In genomic region chr13:40402931-40403412, GRCh38 we compare ENCODE assay signal across 9 cellular contexts.
DNase-seq lines count a peak whose midpoint lies in the region; ATAC-seq, FAIRE-seq and TF ChIP-seq lines count a peak whose summit lies in the region.
"Had no signal": no experiment of that assay in that cellular context is flagged by ENCODE, and none has a peak within 500 bp of the region (broad histone marks: within the 10 kb centered on the region; RNA-seq: fewer than 3 reads in every experiment).

No MANE protein-coding gene starts in this region.

- H3K27ac ChIP-seq in RWPE2 (ENCODE audit: poor library complexity, severe bottlenecking) (peak overlapping the region; percentile 75), osteoblast (ENCODE audit: low read depth, low read length) (peak overlapping the region; percentile 75), kidney (ENCODE audit: low read depth in 2 of 2, low read length in 2 of 2) (no peak overlapping the region)

- no peaks in the 10 kb centered on the region for H3K79me2 ChIP-seq in osteoblast (ENCODE audit: insufficient read depth, low read length)

- H3K9ac ChIP-seq in kidney (ENCODE audit: low read length in 2 of 2) = no peak overlapping the region

- H3K9me3 Mint-ChIP-seq in activated CD8-positive, alpha-beta memory T cell treated with anti-CD3 and anti-CD28 coated beads, Interleukin-2, amount 10 ng/mL, durations not matched to agents 7 days and 5 days (ENCODE audit: low read depth) = no peaks in the 10 kb centered on the region

- no peaks in the 10 kb centered on the region for H4K20me1 ChIP-seq in osteoblast (ENCODE audit: insufficient read depth, low read length)

- H3K27ac Mint-ChIP-seq in activated CD8-positive, alpha-beta memory T cell treated with anti-CD3 and anti-CD28 coated beads, Interleukin-2, amount 10 ng/mL, durations not matched to agents 7 days and 5 days = no peak overlapping the region

- CTCF ChIA-PET in activated CD8-positive, alpha-beta memory T cell treated with anti-CD3 and anti-CD28 coated beads, Interleukin-2, amount 10 ng/mL, durations not matched to agents 7 days and 5 days (lab: Charles Lee) = no interaction called here

- FAIRE-seq in kidney (lab: Jason Lieb, UNC) = no peak

- H3K36me3 Mint-ChIP-seq in activated CD8-positive, alpha-beta memory T cell treated with anti-CD3 and anti-CD28 coated beads, Interleukin-2, amount 10 ng/mL, durations not matched to agents 7 days and 5 days = no peaks in the 10 kb centered on the region

- H3K27me3 Mint-ChIP-seq in activated CD8-positive, alpha-beta memory T cell treated with anti-CD3 and anti-CD28 coated beads, Interleukin-2, amount 10 ng/mL, durations not matched to agents 7 days and 5 days = no peaks in the 10 kb centered on the region

- TF ChIP-seq CTCF in AG10803 (conservative IDR thresholded peaks at IDR 0.05; ENCODE audit: low read length) = no peak
- TF ChIP-seq CTCF in RWPE2 (IDR thresholded peaks at IDR 0.05; ENCODE audit: poor library complexity, severe bottlenecking) = no peak
- no peak for TF ChIP-seq CTCF in fibroblast of the aortic adventitia (IDR thresholded peaks at IDR 0.05; ENCODE audit: insufficient read depth, low read length)
- no peak for TF ChIP-seq CTCF in osteoblast (IDR thresholded peaks at IDR 0.05; ENCODE audit: extremely low read depth, low read depth, low read length)
- no peak for TF ChIP-seq CTCF in kidney (IDR thresholded peaks at IDR 0.05; ENCODE audit: borderline replicate concordance, extremely low read depth, insufficient read depth)

- no peaks in the 10 kb centered on the region for H3K27me3 ChIP-seq in RWPE2 (ENCODE audit: insufficient read depth, poor library complexity, severe bottlenecking)
- no peaks in the 10 kb centered on the region for H3K27me3 ChIP-seq in osteoblast (ENCODE audit: insufficient read depth, low read length)

- peak overlapping the region; percentile 79 for H3K4me2 ChIP-seq in osteoblast (ENCODE audit: insufficient read depth, low read length)

- DNase-seq in AG10803 (ENCODE audit: low read depth) (peak; percentile 68), RWPE2 (ENCODE audit: low spot score) (no peak), fibroblast of the aortic adventitia (ENCODE audit: low read depth) (peak; percentile 79), osteoblast (ENCODE audit: insufficient read length, low spot score, missing footprints) (no peak), NCI-H510A treated with DMSO at 0.1 percent for 48 hours (lab: John Stamatoyannopoulos, UW) (no peak), kidney (no peak)
- no peak for DNase-seq in activated CD8-positive, alpha-beta memory T cell treated with anti-CD3 and anti-CD28 coated beads, Interleukin-2, amount 10 ng/mL, durations not matched to agents 7 days and 5 days
- DNase-seq: DMS79 had no signal

- intact Hi-C loops in kidney (cut with DNase I) = no loop called here

- no peaks in the 10 kb centered on the region for H3K9me3 ChIP-seq in RWPE2 (ENCODE audit: severe bottlenecking)
- no peaks in the 10 kb centered on the region for H3K9me3 ChIP-seq in osteoblast (ENCODE audit: low read depth, low read length)
- H3K9me3 ChIP-seq in kidney (ENCODE audit: control insufficient read depth in 1 of 2, low read length in 2 of 2) = no peaks in the 10 kb centered on the region

- no peak overlapping the region for H3K4me3 Mint-ChIP-seq in activated CD8-positive, alpha-beta memory T cell treated with anti-CD3 and anti-CD28 coated beads, Interleukin-2, amount 10 ng/mL, durations not matched to agents 7 days and 5 days

- H3K36me3 ChIP-seq in RWPE2 (ENCODE audit: low read depth) (no peaks in the 10 kb centered on the region), osteoblast (ENCODE audit: insufficient read depth, low read length) (no peaks in the 10 kb centered on the region), kidney (ENCODE audit: control insufficient read depth in 1 of 2, insufficient read depth in 2 of 2, low read length in 2 of 2) (no peaks in the 10 kb centered on the region)

- H3K4me1 ChIP-seq in RWPE2 (ENCODE audit: insufficient read depth, poor library complexity, severe bottlenecking) (peaks cover 42% of the 10 kb centered on the region), osteoblast (ENCODE audit: insufficient read depth, low read length) (peaks cover 34% of the 10 kb centered on the region), kidney (ENCODE audit: control insufficient read depth in 1 of 2, insufficient read depth in 1 of 2, low read depth in 1 of 2, low read length in 2 of 2) (peaks cover 12% of the 10 kb centered on the region in 2 donors)

- ATAC-seq in RWPE2 (ENCODE audit: low read depth) = peak; percentile 73
- ATAC-seq in activated CD8-positive, alpha-beta memory T cell treated with anti-CD3 and anti-CD28 coated beads, Interleukin-2, amount 10 ng/mL, durations not matched to agents 7 days and 5 days = no peak
- no peak for ATAC-seq in HG03378 (IDR thresholded peaks at IDR 0.05; ENCODE audit: unreplicated experiment)

- H3K4me3 ChIP-seq in AG10803 (ENCODE audit: low read length) (no peak overlapping the region), RWPE2 (ENCODE audit: severe bottlenecking) (no peak overlapping the region), fibroblast of the aortic adventitia (ENCODE audit: low read depth, low read length) (no peak overlapping the region), osteoblast (ENCODE audit: insufficient read depth, low read length) (no peak overlapping the region), kidney (ENCODE audit: low read length in 2 of 2) (no peak overlapping the region)

- H2AFZ ChIP-seq in osteoblast (ENCODE audit: low read length) = peak overlapping the region; percentile 69

- H3K4me1 Mint-ChIP-seq in activated CD8-positive, alpha-beta memory T cell treated with anti-CD3 and anti-CD28 coated beads, Interleukin-2, amount 10 ng/mL, durations not matched to agents 7 days and 5 days = peaks cover 15% of the 10 kb centered on the region

Comparison
In these comparisons a context has a peak if more than half of its experiments do, and no peak if none do; other contexts are left out.
1. DNase-seq: peak in AG10803 (single experiment) and fibroblast of the aortic adventitia (single experiment); none in RWPE2 (single experiment), osteoblast (single experiment), NCI-H510A treated with DMSO at 0.1 percent for 48 hours (single experiment), activated CD8-positive, alpha-beta memory T cell treated with anti-CD3 and anti-CD28 coated beads, Interleukin-2, amount 10 ng/mL, durations not matched to agents 7 days and 5 days (single experiment) and kidney (single experiment).
2. H3K27ac ChIP-seq: peak in RWPE2 (single experiment) and osteoblast (single experiment); none in kidney (0 of 2).